33 cellular contexts compared by ENCODE assay signal in the genomic region with DNA sequence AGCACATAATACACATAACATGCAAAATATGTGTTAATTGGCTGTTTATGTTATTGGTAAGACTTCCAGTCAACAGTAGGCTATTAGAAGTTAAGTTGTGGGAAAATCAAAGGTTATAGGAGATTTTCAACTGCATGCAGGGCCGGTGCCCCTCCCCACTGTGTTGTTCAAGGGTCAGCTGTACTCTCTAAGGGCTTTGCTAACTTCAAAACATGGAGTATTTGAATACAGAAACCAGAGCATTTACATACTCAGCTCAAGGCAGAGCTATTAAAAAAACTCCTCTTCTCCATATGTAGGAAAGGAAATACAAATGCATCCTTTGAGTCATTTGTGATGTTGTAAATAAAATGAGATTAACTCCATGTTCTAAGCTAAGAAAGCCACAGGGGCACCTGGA. TPM values are rescaled to one million over a fixed set of nuclear protein-coding genes. Genes with fewer than 3 reads are reported as not detected.
"Had no signal": no experiment of that assay in that cellular context is flagged by ENCODE, and none has a peak within 500 bp of the region (broad histone marks: within the 10 kb centered on the region; RNA-seq: fewer than 3 reads in every experiment).

No MANE protein-coding gene starts in this region.

- H3K9me3 ChIP-seq: gastroesophageal sphincter, mucosa of descending colon, sigmoid colon, upper lobe of left lung had no signal

- H3K9me3 Mint-ChIP-seq: activated CD4-positive, alpha-beta memory T cell treated with anti-CD3 and anti-CD28 coated beads for 36 hours; activated naive CD4-positive, alpha-beta T cell treated with anti-CD3 and anti-CD28 coated beads for 36 hours; activated naive CD8-positive, alpha-beta T cell treated with anti-CD3 and anti-CD28 coated beads, Interleukin-2, amount 10 ng/mL, durations not matched to agents 7 days and 5 days; activated T-helper 1 cell treated with anti-CD3 and anti-CD28 coated beads, Interleukin-12 subunit alpha, Interleukin-12 subunit beta, Interleukin-2, Interleukin-4 antibody, amounts not matched to agents 30 ng/mL and 10 ng/mL and 1 ng/mL, durations not matched to agents 14 hours and 24 hours and 36 hours; effector memory CD8-positive, alpha-beta T cell; nephron; stimulated activated memory B cell treated with anti-CD40 and anti-IgM and Interleukin-4, amounts not matched to agents 10 μg/mL and 1 μg/mL and 100 μg/mL, for 72 hours; stimulated activated naive CD8-positive, alpha-beta T cell treated with anti-CD3 and anti-CD28 coated beads, Interleukin-15, amount 100 ng/mL, for 72 hours had no signal

- H3K27me3 ChIP-seq: brain microvascular endothelial cell, gastroesophageal sphincter, hepatocyte, sigmoid colon, upper lobe of left lung had no signal

- H3K4me1 ChIP-seq: gastroesophageal sphincter, upper lobe of left lung had no signal

- H3K4me1 Mint-ChIP-seq: nephron; stimulated activated naive CD8-positive, alpha-beta T cell treated with anti-CD3 and anti-CD28 coated beads, Interleukin-15, amount 100 ng/mL, for 72 hours had no signal

- H3K27ac Mint-ChIP-seq: activated CD4-positive, alpha-beta memory T cell treated with anti-CD3 and anti-CD28 coated beads for 36 hours; activated naive CD4-positive, alpha-beta T cell treated with anti-CD3 and anti-CD28 coated beads for 36 hours; activated naive CD8-positive, alpha-beta T cell treated with anti-CD3 and anti-CD28 coated beads, Interleukin-2, amount 10 ng/mL, durations not matched to agents 7 days and 5 days; activated T-helper 1 cell treated with anti-CD3 and anti-CD28 coated beads, Interleukin-12 subunit alpha, Interleukin-12 subunit beta, Interleukin-2, Interleukin-4 antibody, amounts not matched to agents 30 ng/mL and 10 ng/mL and 1 ng/mL, durations not matched to agents 14 hours and 24 hours and 36 hours; progenitor cell of endocrine pancreas; stimulated activated memory B cell treated with anti-CD40 and anti-IgM and Interleukin-4, amounts not matched to agents 10 μg/mL and 1 μg/mL and 100 μg/mL, for 72 hours had no signal

- DNase-seq: activated CD4-positive, alpha-beta memory T cell treated with anti-CD3 and anti-CD28 coated beads for 36 hours; activated CD4-positive, alpha-beta T cell treated with anti-CD3 and anti-CD28 coated beads for 4 hours; activated CD8-positive, alpha-beta memory T cell treated with anti-CD3 and anti-CD28 coated beads, Interleukin-2, amount 50 U/mL, for 4 hours; activated effector memory CD4-positive, alpha-beta T cell treated with anti-CD3 and anti-CD28 coated beads, Interleukin-2, amount 50 U/mL, for 16 hours; activated naive CD4-positive, alpha-beta T cell treated with anti-CD3 and anti-CD28 coated beads for 36 hours; activated naive CD8-positive, alpha-beta T cell treated with anti-CD3 and anti-CD28 coated beads, Interleukin-2, amount 10 ng/mL, durations not matched to agents 7 days and 5 days; activated T-cell treated with anti-CD3 and anti-CD28 coated beads, Interleukin-2, amount 50 U/mL, for 1 hour; amniotic stem cell; brain microvascular endothelial cell; cortex of kidney; effector memory CD8-positive, alpha-beta T cell; left cardiac atrium; left ventricle myocardium superior; mucosa of descending colon; retina; sigmoid colon; small intestine; stimulated activated CD4-positive, alpha-beta T cell treated with anti-CD3 and anti-CD28 coated beads, Interleukin-4, amount 100 ng/mL, for 24 hours; stimulated activated CD8-positive, alpha-beta memory T cell treated with anti-CD3 and anti-CD28 coated beads, Interleukin-4, amount 100 ng/mL, for 48 hours; stimulated activated naive CD8-positive, alpha-beta T cell treated with anti-CD3 and anti-CD28 coated beads, Interleukin-15, amount 100 ng/mL, for 72 hours; substantia nigra; T-helper 9 cell; upper lobe of left lung had no signal

- H3K4me3 Mint-ChIP-seq: activated CD4-positive, alpha-beta memory T cell treated with anti-CD3 and anti-CD28 coated beads for 36 hours; activated naive CD4-positive, alpha-beta T cell treated with anti-CD3 and anti-CD28 coated beads for 36 hours; activated naive CD8-positive, alpha-beta T cell treated with anti-CD3 and anti-CD28 coated beads, Interleukin-2, amount 10 ng/mL, durations not matched to agents 7 days and 5 days; activated T-helper 1 cell treated with anti-CD3 and anti-CD28 coated beads, Interleukin-12 subunit alpha, Interleukin-12 subunit beta, Interleukin-2, Interleukin-4 antibody, amounts not matched to agents 30 ng/mL and 10 ng/mL and 1 ng/mL, durations not matched to agents 14 hours and 24 hours and 36 hours; effector memory CD8-positive, alpha-beta T cell; nephron; stimulated activated memory B cell treated with anti-CD40 and anti-IgM and Interleukin-4, amounts not matched to agents 10 μg/mL and 1 μg/mL and 100 μg/mL, for 72 hours; stimulated activated naive CD8-positive, alpha-beta T cell treated with anti-CD3 and anti-CD28 coated beads, Interleukin-15, amount 100 ng/mL, for 72 hours had no signal

- ATAC-seq: effector memory CD8-positive, alpha-beta T cell; gastroesophageal sphincter; left cardiac atrium; left ventricle myocardium superior; mucosa of descending colon; stimulated activated memory B cell treated with anti-CD40 and anti-IgM and Interleukin-4, amounts not matched to agents 10 μg/mL and 1 μg/mL and 100 μg/mL, for 72 hours; stimulated activated naive CD8-positive, alpha-beta T cell treated with anti-CD3 and anti-CD28 coated beads, Interleukin-15, amount 100 ng/mL, for 72 hours had no signal

- H3K4me3 ChIP-seq: gastroesophageal sphincter, hepatocyte, mucosa of descending colon, sigmoid colon, upper lobe of left lung had no signal

- H3K27me3 Mint-ChIP-seq: activated CD4-positive, alpha-beta memory T cell treated with anti-CD3 and anti-CD28 coated beads for 36 hours; activated naive CD8-positive, alpha-beta T cell treated with anti-CD3 and anti-CD28 coated beads, Interleukin-2, amount 10 ng/mL, durations not matched to agents 7 days and 5 days; effector memory CD8-positive, alpha-beta T cell; progenitor cell of endocrine pancreas; stimulated activated memory B cell treated with anti-CD40 and anti-IgM and Interleukin-4, amounts not matched to agents 10 μg/mL and 1 μg/mL and 100 μg/mL, for 72 hours; stimulated activated naive CD8-positive, alpha-beta T cell treated with anti-CD3 and anti-CD28 coated beads, Interleukin-15, amount 100 ng/mL, for 72 hours had no signal

- H3K27ac ChIP-seq: brain microvascular endothelial cell, gastroesophageal sphincter, sigmoid colon, upper lobe of left lung, VCaP had no signal

RNA-seq across cellular contexts. Expression of gene IL17RB, which starts 16.8 kb away (rescaled TPM):
- total RNA-seq: lung microvascular endothelial cell, mesenteric fat pad, myocyte had no signal
